9 cellular contexts compared by ENCODE assay signal in genomic region chr12:93819048-93819491, GRCh38.
DNase-seq lines count a peak whose midpoint lies in the region; ATAC-seq and TF ChIP-seq lines count a peak whose summit lies in the region.
"Had no signal": no experiment of that assay in that cellular context is flagged by ENCODE, and none has a peak within 500 bp of the region (broad histone marks: within the 10 kb centered on the region; RNA-seq: fewer than 3 reads in every experiment).

No MANE protein-coding gene starts in this region.

- peaks cover 62% of the 10 kb centered on the region for H3K4me1 Mint-ChIP-seq in brain

- DNase-seq in C1 segment of cervical spinal cord (lab: John Stamatoyannopoulos, UW) (peak in 9 of 14 donors; percentile 8 to 71 (median 49)), hippocampal formation (lab: John Stamatoyannopoulos, UW) (peak; percentile 34 to 84), putamen (ENCODE audit: low spot score) (peak; percentile 73), MV-4-11 (lab: John Stamatoyannopoulos, UW) (no peak), T-helper 1 cell (no peak), amniotic stem cell (lab: John Stamatoyannopoulos, UW) (no peak)
- DNase-seq: activated CD8-positive, alpha-beta memory T cell treated with anti-CD3 and anti-CD28 coated beads, Interleukin-2, amount 10 ng/mL, durations not matched to agents 7 days and 5 days had no signal

- H3K36me3 Mint-ChIP-seq in brain, result no peaks in the 10 kb centered on the region
- H3K36me3 Mint-ChIP-seq: activated CD8-positive, alpha-beta memory T cell treated with anti-CD3 and anti-CD28 coated beads, Interleukin-2, amount 10 ng/mL, durations not matched to agents 7 days and 5 days had no signal

- H3K27ac Mint-ChIP-seq in brain, result peak overlapping the region in 3 of 5 experiments; percentile 24 to 89 (median 63)
- H3K27ac Mint-ChIP-seq: activated CD8-positive, alpha-beta memory T cell treated with anti-CD3 and anti-CD28 coated beads, Interleukin-2, amount 10 ng/mL, durations not matched to agents 7 days and 5 days had no signal

- ATAC-seq in HG02763 (IDR thresholded peaks at IDR 0.05; ENCODE audit: unreplicated experiment), result no peak
- ATAC-seq: activated CD8-positive, alpha-beta memory T cell treated with anti-CD3 and anti-CD28 coated beads, Interleukin-2, amount 10 ng/mL, durations not matched to agents 7 days and 5 days had no signal

- no peak for TF ChIP-seq CTCF in brain (conservative IDR thresholded peaks at IDR 0.05)

- H3K9me3 Mint-ChIP-seq in brain, result no peaks in the 10 kb centered on the region

- H3K4me3 Mint-ChIP-seq in brain, result peak overlapping the region in 1 of 5 experiments; percentile 21
- H3K4me3 Mint-ChIP-seq: activated CD8-positive, alpha-beta memory T cell treated with anti-CD3 and anti-CD28 coated beads, Interleukin-2, amount 10 ng/mL, durations not matched to agents 7 days and 5 days had no signal

- no peaks in the 10 kb centered on the region for H3K27me3 Mint-ChIP-seq in brain
- H3K27me3 Mint-ChIP-seq: activated CD8-positive, alpha-beta memory T cell treated with anti-CD3 and anti-CD28 coated beads, Interleukin-2, amount 10 ng/mL, durations not matched to agents 7 days and 5 days had no signal

Comparison
In these comparisons a context has a peak if more than half of its experiments do, and no peak if none do; other contexts are left out.
1. DNase-seq: peak in C1 segment of cervical spinal cord (9 of 14), hippocampal formation (2 of 2) and putamen (single experiment); none in MV-4-11 (single experiment), T-helper 1 cell (0 of 5) and amniotic stem cell (single experiment).